ENCODE assay signal across 1 cellular context in the genomic region with DNA sequence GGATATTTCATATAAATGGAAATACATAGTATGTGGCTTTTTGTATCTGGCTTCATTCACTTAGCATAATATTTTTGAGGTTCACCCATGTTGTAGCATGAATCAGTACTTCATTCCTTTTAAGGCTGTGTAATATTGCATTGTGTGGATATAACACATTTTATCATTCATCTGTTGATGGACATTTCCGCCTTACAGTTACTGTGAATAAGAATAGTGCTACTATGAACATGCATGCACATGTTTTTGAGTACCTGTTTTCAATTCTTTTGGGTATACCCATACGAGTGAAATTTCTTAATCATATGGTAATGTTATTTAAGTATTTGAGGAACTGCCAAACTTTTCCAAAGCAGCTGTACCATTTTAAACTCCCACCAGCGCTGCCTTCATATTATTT.
TF ChIP-seq lines count a peak whose summit lies in the region.

No MANE protein-coding gene starts in this region.

TF ChIP-seq in HCT116, 20 proteins besides CTCF, POLR2A, EP300 and RAD21:
- TF ChIP-seq, protein P1, sequence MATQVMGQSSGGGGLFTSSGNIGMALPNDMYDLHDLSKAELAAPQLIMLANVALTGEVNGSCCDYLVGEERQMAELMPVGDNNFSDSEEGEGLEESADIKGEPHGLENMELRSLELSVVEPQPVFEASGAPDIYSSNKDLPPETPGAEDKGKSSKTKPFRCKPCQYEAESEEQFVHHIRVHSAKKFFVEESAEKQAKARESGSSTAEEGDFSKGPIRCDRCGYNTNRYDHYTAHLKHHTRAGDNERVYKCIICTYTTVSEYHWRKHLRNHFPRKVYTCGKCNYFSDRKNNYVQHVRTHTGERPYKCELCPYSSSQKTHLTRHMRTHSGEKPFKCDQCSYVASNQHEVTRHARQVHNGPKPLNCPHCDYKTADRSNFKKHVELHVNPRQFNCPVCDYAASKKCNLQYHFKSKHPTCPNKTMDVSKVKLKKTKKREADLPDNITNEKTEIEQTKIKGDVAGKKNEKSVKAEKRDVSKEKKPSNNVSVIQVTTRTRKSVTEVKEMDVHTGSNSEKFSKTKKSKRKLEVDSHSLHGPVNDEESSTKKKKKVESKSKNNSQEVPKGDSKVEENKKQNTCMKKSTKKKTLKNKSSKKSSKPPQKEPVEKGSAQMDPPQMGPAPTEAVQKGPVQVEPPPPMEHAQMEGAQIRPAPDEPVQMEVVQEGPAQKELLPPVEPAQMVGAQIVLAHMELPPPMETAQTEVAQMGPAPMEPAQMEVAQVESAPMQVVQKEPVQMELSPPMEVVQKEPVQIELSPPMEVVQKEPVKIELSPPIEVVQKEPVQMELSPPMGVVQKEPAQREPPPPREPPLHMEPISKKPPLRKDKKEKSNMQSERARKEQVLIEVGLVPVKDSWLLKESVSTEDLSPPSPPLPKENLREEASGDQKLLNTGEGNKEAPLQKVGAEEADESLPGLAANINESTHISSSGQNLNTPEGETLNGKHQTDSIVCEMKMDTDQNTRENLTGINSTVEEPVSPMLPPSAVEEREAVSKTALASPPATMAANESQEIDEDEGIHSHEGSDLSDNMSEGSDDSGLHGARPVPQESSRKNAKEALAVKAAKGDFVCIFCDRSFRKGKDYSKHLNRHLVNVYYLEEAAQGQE (IDR thresholded peaks at IDR 0.05; ENCODE audit: low read depth): no peak
- no peak for TF ChIP-seq ZNF274 (IDR thresholded peaks at IDR 0.05; ENCODE audit: low read depth, low read length)
- no peak for TF ChIP-seq EZH2 (IDR thresholded peaks at IDR 0.05)
